Comparison of ENCODE assay signal across 8 cellular contexts in genomic region chr3:122793568-122794416, GRCh38. TPM values are rescaled to one million over a fixed set of nuclear protein-coding genes. Genes with fewer than 3 reads are reported as not detected.
DNase-seq lines count a peak whose midpoint lies in the region; ATAC-seq and TF ChIP-seq lines count a peak whose summit lies in the region.

TSS of gene HSPBAP1 (minus strand) at chr3:122793831. CDS start at chr3:122793680, 151 bp downstream.

- no peaks in the 10 kb centered on the region for H3K9me3 Mint-ChIP-seq in naive thymus-derived CD8-positive, alpha-beta T cell

- no peak for TF ChIP-seq CTCF in esophagus muscularis mucosa (IDR thresholded peaks at IDR 0.05)

- H3K36me3 ChIP-seq in BLaER1 (0 out of 2 replicates have a peak, but pooled peaks cover 5% of the 10 kb centered on the region), HUES64 (ENCODE audit: insufficient read depth, low read length) (no peaks in the 10 kb centered on the region), esophagus muscularis mucosa (no peaks in the 10 kb centered on the region)

- H3K27ac Mint-ChIP-seq in naive thymus-derived CD8-positive, alpha-beta T cell = peak within 1 kb of the TSS in 7 of 10 donors; percentile 92 to 99 (median 96)

- peak within 1 kb of the TSS; percentile 86 for H3K4me2 ChIP-seq in BLaER1

- intact Hi-C loops in esophagus muscularis mucosa (cut with DNase I) = loop anchor here (10.0 kb wide), 1 partner anchor 229 kb away; the partner anchor contains the start of genes DTX3L and PARP9

- H3K9ac ChIP-seq in BLaER1 (peak within 1 kb of the TSS; percentile 82), HUES64 (ENCODE audit: low read depth, low read length) (peak within 1 kb of the TSS; percentile 79)

- POLR2A ChIA-PET in naive thymus-derived CD8-positive, alpha-beta T cell (lab: Charles Lee) = interaction anchor here (0.6 to 1.9 kb wide), 9 partner anchors 9 to 729 kb away, joined by 3 to 7 read pairs (median 4); partner anchors contain the start of genes FAM162A, KPNA1, PARP14 and SEC22A

- 0 out of 2 replicates have a peak, but pooled peaks cover 6% of the 10 kb centered on the region for H4K20me1 ChIP-seq in BLaER1

- under 1% methylated on average over 46 of the region's 46 CpGs for WGBS in HUES64
- WGBS in esophagus muscularis mucosa = under 1% methylated on average over 30 of the region's 46 CpGs

- peak; percentile 90 for DNase-seq in activated CD8-positive, alpha-beta memory T cell treated with anti-CD3 and anti-CD28 coated beads, Interleukin-2, amount 50 U/mL, for 4 hours
- DNase-seq in esophagus muscularis mucosa (ENCODE audit: extremely low spot score) = peak; percentile 99
- peak; percentile 82 to 95 (median 86) for DNase-seq in naive thymus-derived CD8-positive, alpha-beta T cell
- DNase-seq in stimulated activated naive CD8-positive, alpha-beta T cell treated with anti-CD3 and anti-CD28 coated beads, Interleukin-15, Interleukin-2, amounts not matched to agents 100 U/mL and 50 U/mL, for 24 hours = peak; percentile 92
- DNase-seq in NCI-H524 treated with DMSO at 0.1 percent for 48 hours (lab: John Stamatoyannopoulos, UW) = no peak

- ATAC-seq in GM21367 (IDR thresholded peaks at IDR 0.05; ENCODE audit: unreplicated experiment) = peak; percentile 59
- peak; percentile 74 to 75 for ATAC-seq in naive thymus-derived CD8-positive, alpha-beta T cell
- ATAC-seq in stimulated activated naive CD8-positive, alpha-beta T cell treated with anti-CD3 and anti-CD28 coated beads, Interleukin-15, Interleukin-2, amounts not matched to agents 100 U/mL and 50 U/mL, for 24 hours = peak; percentile 59

- peak within 1 kb of the TSS in 6 of 10 donors; percentile 87 to 97 (median 94) for H3K4me3 Mint-ChIP-seq in naive thymus-derived CD8-positive, alpha-beta T cell

- H3K27me3 ChIP-seq in BLaER1 = no peaks in the 10 kb centered on the region
- peaks cover 13% of the 10 kb centered on the region for H3K27me3 ChIP-seq in HUES64 (ENCODE audit: insufficient read depth, low read length)
- no peaks in the 10 kb centered on the region for H3K27me3 ChIP-seq in esophagus muscularis mucosa

- H3K27ac ChIP-seq in BLaER1 = peak within 1 kb of the TSS; percentile 71
- H3K27ac ChIP-seq in HUES64 (ENCODE audit: low read depth, low read length) = peak within 1 kb of the TSS; percentile 83; the same call in 1 of the 2 replicates
- peak within 1 kb of the TSS; percentile 97 to 98 (median 98) for H3K27ac ChIP-seq in esophagus muscularis mucosa (replicated peaks in 1 of 4)

- peak within 1 kb of the TSS; percentile 76 for H3K4me3 ChIP-seq in BLaER1
- peak within 1 kb of the TSS; percentile 68 for H3K4me3 ChIP-seq in HUES64 (ENCODE audit: low read length)
- peak within 1 kb of the TSS; percentile 89 to 98 (median 92) for H3K4me3 ChIP-seq in esophagus muscularis mucosa

- H3K27me3 Mint-ChIP-seq in naive thymus-derived CD8-positive, alpha-beta T cell = no peaks in the 10 kb centered on the region

- H3K36me3 Mint-ChIP-seq in naive thymus-derived CD8-positive, alpha-beta T cell = no peaks in the 10 kb centered on the region

- H3K4me1 ChIP-seq in BLaER1 (peaks cover 30% of the 10 kb centered on the region), HUES64 (ENCODE audit: insufficient read depth, low read length) (peaks cover 10% of the 10 kb centered on the region; the same call in 1 of the 2 replicates), esophagus muscularis mucosa (peaks cover 4 to 39% (median 36%) of the 10 kb centered on the region in 4 donors)

- TF ChIP-seq EP300 in esophagus muscularis mucosa (IDR thresholded peaks at IDR 0.05) = peak; percentile 47

- H3K9me3 ChIP-seq in BLaER1 = no peaks in the 10 kb centered on the region
- H3K9me3 ChIP-seq in HUES64 (ENCODE audit: insufficient read depth, low read depth, low read length) = no peaks in the 10 kb centered on the region
- no peaks in the 10 kb centered on the region for H3K9me3 ChIP-seq in esophagus muscularis mucosa

- TF ChIP-seq POLR2A in esophagus muscularis mucosa (IDR thresholded peaks at IDR 0.05; ENCODE audit: low read depth) = peak; percentile 71

- peaks cover 21 to 43% (median 29%) of the 10 kb centered on the region in 4 donors for H3K4me1 Mint-ChIP-seq in naive thymus-derived CD8-positive, alpha-beta T cell

RNA-seq across cellular contexts. Expression of gene HSPBAP1, which starts in this region (rescaled TPM):
- 7.0 TPM for polyA plus RNA-seq in HUES64 (2013, experiment 1 of 2)
- 7.1 TPM for polyA plus RNA-seq in HUES64 (2013, experiment 2 of 2)
- total RNA-seq in esophagus muscularis mucosa = 10 to 100 TPM in 1 of 4 donors, 1 to 10 TPM in 3; 5.5 to 14.5 (median 8.2) TPM
- total RNA-seq in naive thymus-derived CD8-positive, alpha-beta T cell = 10 to 100 TPM; 22.1 to 23.7 TPM
- polyA plus RNA-seq in naive thymus-derived CD8-positive, alpha-beta T cell = 1 to 10 TPM; 3.3 to 7.8 (median 5.6) TPM
